ENCODE assay signal across 8 cellular contexts in genomic region chr1:79353224-79353623, GRCh38.
A peak's percentile ranks its signal among the peaks of the same experiment; 100 is the strongest.
DNase-seq lines count a peak whose midpoint lies in the region; ATAC-seq and TF ChIP-seq lines count a peak whose summit lies in the region.

No MANE protein-coding gene starts in this region.

- no CpG with 5 or more reads among the region's 4 CpGs for WGBS in neuronal stem cell (ENCODE audit: extremely low coverage in 2 of 2, insufficient read length in 2 of 2, insufficient replicate concordance in 1 of 2), 2 donors
- 48% methylated on average over 4 of the region's 4 CpGs for WGBS in suprapubic skin

- ATAC-seq in HG03442 (IDR thresholded peaks at IDR 0.05; ENCODE audit: unreplicated experiment) = no peak

- no peak overlapping the region for H3K4me3 ChIP-seq in dorsolateral prefrontal cortex
- H3K4me3 ChIP-seq in neuronal stem cell (ENCODE audit: low read length in 2 of 2) = no peak overlapping the region
- H3K4me3 ChIP-seq in suprapubic skin = no peak overlapping the region

- H3K36me3 ChIP-seq in neuronal stem cell (replicated peaks in 1 of 2; ENCODE audit: control insufficient read depth in 2 of 2, insufficient read depth in 2 of 2, low read length in 2 of 2) = no peaks in the 10 kb centered on the region
- H3K36me3 ChIP-seq in suprapubic skin = no peaks in the 10 kb centered on the region

- H3K14ac ChIP-seq in neuronal stem cell (ENCODE audit: low read length) = no peak overlapping the region

- no peaks in the 10 kb centered on the region for H3K9me3 ChIP-seq in neuronal stem cell (replicated peaks in 1 of 2; ENCODE audit: control insufficient read depth in 2 of 2, insufficient read depth in 1 of 2, low read depth in 1 of 2, low read length in 2 of 2)
- no peaks in the 10 kb centered on the region for H3K9me3 ChIP-seq in suprapubic skin

- no peak overlapping the region for H3K4me2 ChIP-seq in neuronal stem cell (ENCODE audit: insufficient read depth, low read length, poor library complexity, severe bottlenecking)

- CTCF ChIA-PET in activated CD4-positive, alpha-beta memory T cell treated with anti-CD3 and anti-CD28 coated beads for 36 hours (lab: Charles Lee) = interaction anchor here (0.8 to 2.2 kb wide), 2 partner anchors 30 to 513 kb away, joined by 4 to 15 read pairs; no protein-coding TSS in a partner anchor

- no peak overlapping the region for H2BK12ac ChIP-seq in neuronal stem cell (ENCODE audit: low read length)

- TF ChIP-seq EP300 in suprapubic skin (IDR thresholded peaks at IDR 0.05) = no peak

- H3K9ac ChIP-seq in neuronal stem cell (ENCODE audit: low read depth, low read length, poor library complexity) = no peak overlapping the region

- TF ChIP-seq POLR2A in suprapubic skin (IDR thresholded peaks at IDR 0.05) = no peak

- no peak overlapping the region for H2BK120ac ChIP-seq in neuronal stem cell (ENCODE audit: low read depth, low read length)

- no peak overlapping the region for H2AK5ac ChIP-seq in neuronal stem cell (ENCODE audit: low read depth, low read length)

- DNase-seq in AG09319 (ENCODE audit: extremely low read depth, low read depth) (no peak), GM13977 (ENCODE audit: low spot score) (no peak), MV-4-11 (lab: John Stamatoyannopoulos, UW) (peak; percentile 9), dorsolateral prefrontal cortex (no peak), neuronal stem cell (ENCODE audit: low spot score) (no peak), suprapubic skin (ENCODE audit: low spot score in 2 of 2) (no peak)
- DNase-seq in activated CD4-positive, alpha-beta memory T cell treated with anti-CD3 and anti-CD28 coated beads for 36 hours = no peak

- H3K23ac ChIP-seq in neuronal stem cell (ENCODE audit: low read depth, low read length, poor library complexity) = no peak overlapping the region

- H4K8ac ChIP-seq in neuronal stem cell (ENCODE audit: low read depth, low read length) = no peak overlapping the region

- H3K27ac ChIP-seq in dorsolateral prefrontal cortex (no peak overlapping the region), neuronal stem cell (replicated peaks; ENCODE audit: low read length) (no peak overlapping the region), suprapubic skin (no peak overlapping the region)

- no peak overlapping the region for H2BK15ac ChIP-seq in neuronal stem cell (ENCODE audit: low read length)

- no peaks in the 10 kb centered on the region for H3K79me1 ChIP-seq in neuronal stem cell (ENCODE audit: low read depth, low read length)

- H3K9me3 Mint-ChIP-seq in activated CD4-positive, alpha-beta memory T cell treated with anti-CD3 and anti-CD28 coated beads for 36 hours = no peaks in the 10 kb centered on the region

- no peaks in the 10 kb centered on the region for H3K27me3 Mint-ChIP-seq in activated CD4-positive, alpha-beta memory T cell treated with anti-CD3 and anti-CD28 coated beads for 36 hours

- H3K18ac ChIP-seq in neuronal stem cell (ENCODE audit: low read length) = no peak overlapping the region

- no peak overlapping the region for H3K27ac Mint-ChIP-seq in activated CD4-positive, alpha-beta memory T cell treated with anti-CD3 and anti-CD28 coated beads for 36 hours

- POLR2A ChIA-PET in activated CD4-positive, alpha-beta memory T cell treated with anti-CD3 and anti-CD28 coated beads for 36 hours (lab: Charles Lee) = no interaction called here

- intact Hi-C loops in dorsolateral prefrontal cortex (cut with DNase I) = loop anchor here in 1 of 2 donors (5.0 kb wide), 1 partner anchor 516 kb away; no protein-coding TSS in a partner anchor
- intact Hi-C loops in activated CD4-positive, alpha-beta memory T cell treated with anti-CD3 and anti-CD28 coated beads for 36 hours (cut with micrococcal nuclease) = loop anchor here (1.0 kb wide), 1 partner anchor 514 kb away; no protein-coding TSS in a partner anchor

- H3K36me3 Mint-ChIP-seq in activated CD4-positive, alpha-beta memory T cell treated with anti-CD3 and anti-CD28 coated beads for 36 hours = no peaks in the 10 kb centered on the region

- no peak overlapping the region for H3K4me3 Mint-ChIP-seq in activated CD4-positive, alpha-beta memory T cell treated with anti-CD3 and anti-CD28 coated beads for 36 hours

- in situ Hi-C loops in GM13977 (cut with MboI; ENCODE audit: low pct_unique_long_range_greater_than_20kb, low sequenced_read_pairs, unreplicated experiment) = loop anchor here (25.0 kb wide), 1 partner anchor 516 kb away; no protein-coding TSS in a partner anchor

- H3K4me1 ChIP-seq in neuronal stem cell (ENCODE audit: control insufficient read depth in 2 of 2, insufficient read depth in 1 of 2, low read depth in 1 of 2, low read length in 2 of 2) (peaks cover 0 to 2% of the 10 kb centered on the region in 2 donors), suprapubic skin (no peaks in the 10 kb centered on the region)

- H2BK5ac ChIP-seq in neuronal stem cell (ENCODE audit: low read length) = no peak overlapping the region

- peak overlapping the region; percentile 13 for H2AFZ ChIP-seq in neuronal stem cell (ENCODE audit: low read length)

- no peak overlapping the region for H4K91ac ChIP-seq in neuronal stem cell (ENCODE audit: low read depth, low read length, poor library complexity)

- H3K4me1 Mint-ChIP-seq in activated CD4-positive, alpha-beta memory T cell treated with anti-CD3 and anti-CD28 coated beads for 36 hours (ENCODE audit: low read depth) = no peaks in the 10 kb centered on the region

- H3K4ac ChIP-seq in neuronal stem cell (ENCODE audit: low read length) = no peak overlapping the region

- peaks cover 0 to 9% (median 0%) of the 10 kb centered on the region in 45 donors for H3K27me3 ChIP-seq in dorsolateral prefrontal cortex
- no peaks in the 10 kb centered on the region for H3K27me3 ChIP-seq in neuronal stem cell (ENCODE audit: control insufficient read depth in 3 of 3, insufficient read depth in 3 of 3, low read depth in 1 of 3, low read length in 3 of 3)
- no peaks in the 10 kb centered on the region for H3K27me3 ChIP-seq in suprapubic skin

- peak; percentile 12 for TF ChIP-seq CTCF in AG09319 (IDR thresholded peaks at IDR 0.05; ENCODE audit: low read depth, low read length)
- TF ChIP-seq CTCF in GM13977 (IDR thresholded peaks at IDR 0.05; ENCODE audit: extremely low read depth, insufficient read depth, missing control alignments) = peak; percentile 52
- peak in 48 of 56 donors; percentile 17 to 68 (median 41) for TF ChIP-seq CTCF in dorsolateral prefrontal cortex (IDR thresholded peaks at IDR 0.05 in 54 of 56, conservative IDR thresholded peaks at IDR 0.05 in 2 of 56; ENCODE audit: low read depth in 1 of 56, partially characterized antibody in 56 of 56)
- no peak for TF ChIP-seq CTCF in suprapubic skin (IDR thresholded peaks at IDR 0.05)

Comparison
In these comparisons a context has a peak if more than half of its experiments do, and no peak if none do; other contexts are left out.
1. CTCF ChIP-seq: peak in AG09319 (single experiment), GM13977 (single experiment) and dorsolateral prefrontal cortex (48 of 56); none in suprapubic skin (0 of 2).